Comparison of ENCODE assay signal across 8 cellular contexts in the genomic region with DNA sequence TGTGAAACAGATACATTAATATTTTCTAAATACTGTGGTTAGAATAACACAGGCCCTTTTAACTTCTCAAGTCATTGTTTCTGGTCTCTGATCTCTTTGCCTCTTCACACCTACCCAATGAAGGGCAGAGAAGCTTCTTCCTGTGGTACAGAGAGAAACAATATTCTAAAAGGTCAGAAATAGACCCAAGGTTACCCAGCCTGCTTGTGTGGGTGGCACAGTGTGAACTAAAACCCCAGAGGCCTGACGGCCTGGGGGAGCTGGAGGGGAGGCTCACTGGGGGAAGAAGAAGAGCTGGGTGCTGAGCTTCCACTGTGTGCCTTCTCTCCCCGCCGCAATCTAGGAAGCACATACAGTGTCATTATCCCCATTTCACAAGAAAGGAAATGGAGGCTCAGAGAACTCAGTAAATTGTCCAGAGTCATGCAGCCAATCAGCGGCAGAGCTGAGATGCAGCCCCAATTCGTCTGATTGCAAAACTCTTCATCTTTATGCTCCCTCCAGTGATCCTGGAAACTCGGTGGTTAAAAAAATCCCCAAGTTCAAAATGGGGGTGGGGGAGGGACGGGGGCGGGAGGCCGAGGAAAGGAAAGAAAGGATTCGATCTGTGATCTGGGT.
DNase-seq lines count a peak whose midpoint lies in the region; ATAC-seq and TF ChIP-seq lines count a peak whose summit lies in the region.

No MANE protein-coding gene starts in this region.

- H3K27me3 ChIP-seq in Karpas-422 (ENCODE audit: low read length) (no peaks in the 10 kb centered on the region), lower lobe of right lung (ENCODE audit: low read depth) (no peaks in the 10 kb centered on the region)

- H3K36me3 ChIP-seq in Karpas-422 (ENCODE audit: insufficient read depth, low read length) = no peaks in the 10 kb centered on the region
- no peaks in the 10 kb centered on the region for H3K36me3 ChIP-seq in lower lobe of right lung

- H3K9me2 ChIP-seq in Karpas-422 (replicated peaks; ENCODE audit: insufficient read depth, low read length) = no peaks in the 10 kb centered on the region

- H3K79me2 ChIP-seq in Karpas-422 (ENCODE audit: low read length) = peaks cover 19% of the 10 kb centered on the region

- POLR2A ChIA-PET in GM10248 (lab: Yijun Ruan, JAX) = no interaction called here

- H3K4me3 ChIP-seq in Karpas-422 (ENCODE audit: low read length) = peak overlapping the region; percentile 69
- H3K4me3 ChIP-seq in lower lobe of right lung = peak overlapping the region; percentile 10

- intact Hi-C loops in lower lobe of right lung (cut with DNase I) = no loop called here

- TF ChIP-seq CTCF in GM10248 (IDR thresholded peaks at IDR 0.05; ENCODE audit: control extremely low read depth, extremely low read depth, low read depth, missing control alignments) = no peak
- TF ChIP-seq CTCF in lower lobe of right lung (IDR thresholded peaks at IDR 0.05) = no peak

- peak overlapping the region; percentile 77 for H3K9ac ChIP-seq in Karpas-422 (ENCODE audit: low read length)

- H4K20me1 ChIP-seq in Karpas-422 (ENCODE audit: insufficient read depth, low read depth, low read length) = no peaks in the 10 kb centered on the region

- no peaks in the 10 kb centered on the region for H3K9me3 ChIP-seq in Karpas-422 (ENCODE audit: low read length)
- no peaks in the 10 kb centered on the region for H3K9me3 ChIP-seq in lower lobe of right lung

- peak; percentile 54 for ATAC-seq in GM21360 (IDR thresholded peaks at IDR 0.05; ENCODE audit: unreplicated experiment)
- ATAC-seq in lower lobe of right lung = peak in 1 of 2 donors; percentile 13

- no peak overlapping the region for H2AFZ ChIP-seq in Karpas-422 (ENCODE audit: low read length)

- H3K4me1 ChIP-seq in Karpas-422 (ENCODE audit: low read length) = peaks cover 91% of the 10 kb centered on the region
- H3K4me1 ChIP-seq in lower lobe of right lung = peaks cover 54% of the 10 kb centered on the region

- CTCF ChIA-PET in GM10248 (lab: Yijun Ruan, JAX) = interaction anchor here (0.6 to 5.0 kb wide), 8 partner anchors 10 to 42 kb away, joined by 3 to 39 read pairs (median 6); no protein-coding TSS in a partner anchor

- DNase-seq in GM10248 (ENCODE audit: extremely low spot score) (peak; percentile 66), Karpas-422 (peak; percentile 86), lower lobe of right lung (no peak), NCI-H2081 treated with DMSO at 0.1 percent for 48 hours (lab: John Stamatoyannopoulos, UW) (no peak), NCI-H345 (lab: John Stamatoyannopoulos, UW) (no peak), kidney tubule cell (ENCODE audit: low spot score) (no peak), AG20443 (ENCODE audit: low spot score) (no peak)

- H3K4me2 ChIP-seq in Karpas-422 (ENCODE audit: low read depth, low read length, poor library complexity, severe bottlenecking) = peak overlapping the region; percentile 80

- peak overlapping the region; percentile 96 for H3K27ac ChIP-seq in Karpas-422 (ENCODE audit: low read length)
- H3K27ac ChIP-seq in lower lobe of right lung = no peak overlapping the region

Comparison
In these comparisons a context has a peak if more than half of its experiments do, and no peak if none do; other contexts are left out.
1. DNase-seq: peak in GM10248 (single experiment) and Karpas-422 (single experiment); none in lower lobe of right lung (single experiment), NCI-H2081 treated with DMSO at 0.1 percent for 48 hours (single experiment), NCI-H345 (single experiment), kidney tubule cell (single experiment) and AG20443 (single experiment).